Comparison of ENCODE assay signal across 9 cellular contexts in the genomic region with DNA sequence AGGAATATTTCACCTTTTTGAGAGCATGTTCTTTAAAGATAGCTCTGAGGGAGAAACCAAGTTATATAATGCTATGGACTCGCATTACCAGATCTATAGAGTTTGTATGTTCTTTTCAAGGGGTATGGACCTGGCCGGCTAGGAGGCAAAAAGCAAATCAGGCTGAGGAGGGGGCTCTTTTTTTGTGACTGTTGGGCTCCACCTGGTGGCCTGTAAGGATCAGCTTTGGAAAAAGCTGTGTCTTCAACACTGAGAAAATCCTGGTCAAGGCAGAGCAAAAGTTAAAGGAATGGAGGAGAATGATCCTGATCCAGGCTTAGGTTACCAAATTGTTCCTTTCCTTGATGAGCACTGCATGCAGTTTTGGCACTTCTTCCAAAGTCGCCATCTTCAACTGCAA.
DNase-seq lines count a peak whose midpoint lies in the region; ATAC-seq, FAIRE-seq and TF ChIP-seq lines count a peak whose summit lies in the region.
"Had no signal": no experiment of that assay in that cellular context is flagged by ENCODE, and none has a peak within 500 bp of the region (broad histone marks: within the 10 kb centered on the region; RNA-seq: fewer than 3 reads in every experiment).

No MANE protein-coding gene starts in this region.

- peaks cover 0 to 7% of the 10 kb centered on the region in 2 donors for H3K4me1 ChIP-seq in lung (ENCODE audit: control insufficient read depth in 2 of 2, insufficient read depth in 2 of 2, low read length in 2 of 2)

- ATAC-seq in lung (ENCODE audit: insufficient read depth, low FRiP score) (peak; percentile 53), HG03097 (IDR thresholded peaks at IDR 0.05; ENCODE audit: low FRiP score, unreplicated experiment) (no peak), HG03175 (IDR thresholded peaks at IDR 0.05; ENCODE audit: unreplicated experiment) (no peak)

- no peaks in the 10 kb centered on the region for H3K9me3 ChIP-seq in lung (ENCODE audit: control insufficient read depth in 2 of 2, insufficient read depth in 1 of 2, low read length in 1 of 2)

- FAIRE-seq in GM18507 (lab: Jason Lieb, UNC): peak; percentile 78
- no peak for FAIRE-seq in urothelium cell line (lab: Jason Lieb, UNC)
- FAIRE-seq: frontal cortex had no signal

- no peaks in the 10 kb centered on the region for H3K27me3 ChIP-seq in lung (ENCODE audit: control insufficient read depth, insufficient read depth)

- DNase-seq in Ammon's horn (ENCODE audit: low spot score): peak; percentile 55
- DNase-seq in GM18507 (ENCODE audit: extremely low spot score, insufficient read length, low read depth): no peak
- DNase-seq in OCI-M1 (lab: John Stamatoyannopoulos, UW): peak; percentile 63
- peak; percentile 5 for DNase-seq in central memory CD4-positive, alpha-beta T cell
- no peak for DNase-seq in lung (ENCODE audit: low spot score)
- peak; percentile 44 for DNase-seq in urothelium cell line (ENCODE audit: low spot score)

- no peak overlapping the region for H3K4me3 ChIP-seq in lung

- peaks cover 0 to 2% of the 10 kb centered on the region in 2 donors for H3K36me3 ChIP-seq in lung (ENCODE audit: control insufficient read depth in 2 of 2, insufficient read depth in 2 of 2, low read length in 2 of 2)

- 61 to 70% methylated on average over 3 of the region's 3 CpGs for WGBS in lung, 2 donors

- TF ChIP-seq CTCF in lung (IDR thresholded peaks at IDR 0.05; ENCODE audit: control extremely low read depth, extremely low read depth): peak; percentile 39

- H3K27ac ChIP-seq in lung (ENCODE audit: low read depth in 1 of 2, low read length in 1 of 2): no peak overlapping the region

Comparison
In these comparisons a context has a peak if more than half of its experiments do, and no peak if none do; other contexts are left out.
1. DNase-seq: peak in Ammon's horn (single experiment), OCI-M1 (single experiment), central memory CD4-positive, alpha-beta T cell (single experiment) and urothelium cell line (single experiment); none in GM18507 (single experiment) and lung (single experiment).